8 cellular contexts compared by ENCODE assay signal in genomic region chr12:31325877-31326631, GRCh38. TPM values are rescaled to one million over a fixed set of nuclear protein-coding genes. Genes with fewer than 3 reads are reported as not detected.
DNase-seq lines count a peak whose midpoint lies in the region; ATAC-seq and TF ChIP-seq lines count a peak whose summit lies in the region.

Gene SINHCAF (minus strand): TSS chr12:31326150. CDS start chr12:31298204, 27,946 bp downstream.

- H3K9ac ChIP-seq in KMS-11 = peak within 1 kb of the TSS; percentile 97

- H3K4me2 ChIP-seq in KMS-11 = peak within 1 kb of the TSS; percentile 100

- peak within 1 kb of the TSS; percentile 67 for H2AFZ ChIP-seq in KMS-11 (ENCODE audit: low read depth)

- H3K4me3 ChIP-seq in KMS-11 (IDR thresholded peaks at IDR 0.05; ENCODE audit: insufficient read depth, low read depth, low read length) = peak within 1 kb of the TSS; percentile 11
- peak within 1 kb of the TSS; percentile 67 to 89 (median 82) for H3K4me3 ChIP-seq in Peyer's patch
- H3K4me3 ChIP-seq in esophagus muscularis mucosa = peak within 1 kb of the TSS; percentile 75 to 88 (median 85)
- H3K4me3 ChIP-seq in muscle layer of duodenum (ENCODE audit: low read depth in 1 of 2, low read length in 2 of 2) = peak within 1 kb of the TSS; percentile 85 to 96

- no peak for TF ChIP-seq EP300 in esophagus muscularis mucosa (IDR thresholded peaks at IDR 0.05)

- H3K27ac ChIP-seq in KMS-11 (peak within 1 kb of the TSS; percentile 97), Peyer's patch (peak within 1 kb of the TSS; percentile 86 to 96 (median 93)), esophagus muscularis mucosa (replicated peaks in 1 of 4) (peak within 1 kb of the TSS; percentile 89 to 95 (median 92)), muscle layer of duodenum (ENCODE audit: low read length) (peak within 1 kb of the TSS; percentile 93)

- peak; percentile 53 for ATAC-seq in GM21737 (IDR thresholded peaks at IDR 0.05; ENCODE audit: unreplicated experiment)

- no peaks in the 10 kb centered on the region for H3K9me3 ChIP-seq in Peyer's patch
- no peaks in the 10 kb centered on the region for H3K9me3 ChIP-seq in esophagus muscularis mucosa
- H3K9me3 ChIP-seq in muscle layer of duodenum (ENCODE audit: control insufficient read depth in 1 of 2, low read length in 2 of 2) = no peaks in the 10 kb centered on the region

- intact Hi-C loops in esophagus muscularis mucosa (cut with DNase I) = no loop called here

- peaks cover 22% of the 10 kb centered on the region for H4K20me1 ChIP-seq in KMS-11 (ENCODE audit: insufficient read depth)

- peak; percentile 90 to 99 for TF ChIP-seq POLR2A in Peyer's patch (IDR thresholded peaks at IDR 0.05)
- peak; percentile 72 for TF ChIP-seq POLR2A in esophagus muscularis mucosa (IDR thresholded peaks at IDR 0.05; ENCODE audit: low read depth)

- H3K4me1 ChIP-seq in KMS-11 (ENCODE audit: low read depth, poor library complexity, severe bottlenecking) (peaks cover 27% of the 10 kb centered on the region), Peyer's patch (peaks cover 0 to 12% (median 6%) of the 10 kb centered on the region in 4 donors), esophagus muscularis mucosa (peaks cover 5 to 32% (median 26%) of the 10 kb centered on the region in 4 donors), muscle layer of duodenum (ENCODE audit: control insufficient read depth in 1 of 2, insufficient read depth in 2 of 2, low read length in 2 of 2) (peaks cover 0 to 7% of the 10 kb centered on the region in 2 donors)

- H3K27me3 ChIP-seq in KMS-11 (ENCODE audit: insufficient read depth, low read depth) (no peaks in the 10 kb centered on the region), Peyer's patch (no peaks in the 10 kb centered on the region), esophagus muscularis mucosa (no peaks in the 10 kb centered on the region), muscle layer of duodenum (ENCODE audit: low read depth, low read length) (no peaks in the 10 kb centered on the region)

- 1% methylated on average over 43 of the region's 55 CpGs for WGBS in esophagus muscularis mucosa

- DNase-seq in DMS53 treated with DMSO at 0.1 percent for 48 hours (lab: John Stamatoyannopoulos, UW; ENCODE audit: unreplicated experiment) (peak; percentile 100), Peyer's patch (peak; percentile 100), esophagus muscularis mucosa (ENCODE audit: extremely low spot score) (peak; percentile 100)
- peak; percentile 99 to 100 for DNase-seq in activated T-cell treated with anti-CD3 and anti-CD28 coated beads, Interleukin-2, amount 50 U/mL, for 48 hours
- peak; percentile 98 for DNase-seq in stimulated activated CD8-positive, alpha-beta memory T cell treated with anti-CD3 and anti-CD28 coated beads, Interleukin-7, amount 100 ng/mL, for 4 hours (ENCODE audit: low read depth in 2 of 2)

- TF ChIP-seq CTCF in KMS-11 (conservative IDR thresholded peaks at IDR 0.05; ENCODE audit: low read depth, low read length) (no peak), Peyer's patch (IDR thresholded peaks at IDR 0.05) (peak in 1 of 6 experiments; percentile 10), esophagus muscularis mucosa (IDR thresholded peaks at IDR 0.05) (no peak)

- peaks cover 47% of the 10 kb centered on the region for H3K79me2 ChIP-seq in KMS-11 (ENCODE audit: insufficient read depth, low read depth)

- H3K36me3 ChIP-seq in KMS-11 (ENCODE audit: insufficient read depth) = no peaks in the 10 kb centered on the region
- H3K36me3 ChIP-seq in Peyer's patch = no peaks in the 10 kb centered on the region
- no peaks in the 10 kb centered on the region for H3K36me3 ChIP-seq in esophagus muscularis mucosa
- no peaks in the 10 kb centered on the region for H3K36me3 ChIP-seq in muscle layer of duodenum (ENCODE audit: control insufficient read depth in 1 of 2, insufficient read depth in 2 of 2, low read length in 2 of 2)

RNA-seq across cellular contexts. Expression of gene SINHCAF, which starts in this region (rescaled TPM):
- total RNA-seq in Peyer's patch (100 to 1,000 TPM in 1 of 4 donors, 10 to 100 TPM in 3; 39.9 to 109 (median 53.7) TPM), esophagus muscularis mucosa (10 to 100 TPM; 19.2 to 41.3 (median 25.7) TPM)

Comparison
In these comparisons a context has a peak if more than half of its experiments do, and no peak if none do; other contexts are left out.
1. Peak in every context shown above with its lines: DNase-seq, ATAC-seq, H3K4me3 ChIP-seq and H3K27ac ChIP-seq.
2. H3K4me3 ChIP-seq: peak in every context shown above with its lines; median percentile 90 in muscle layer of duodenum; 85 in esophagus muscularis mucosa; 82 in Peyer's patch; 11 in KMS-11.